Comparison of ENCODE assay signal across 23 cellular contexts in the genomic region with DNA sequence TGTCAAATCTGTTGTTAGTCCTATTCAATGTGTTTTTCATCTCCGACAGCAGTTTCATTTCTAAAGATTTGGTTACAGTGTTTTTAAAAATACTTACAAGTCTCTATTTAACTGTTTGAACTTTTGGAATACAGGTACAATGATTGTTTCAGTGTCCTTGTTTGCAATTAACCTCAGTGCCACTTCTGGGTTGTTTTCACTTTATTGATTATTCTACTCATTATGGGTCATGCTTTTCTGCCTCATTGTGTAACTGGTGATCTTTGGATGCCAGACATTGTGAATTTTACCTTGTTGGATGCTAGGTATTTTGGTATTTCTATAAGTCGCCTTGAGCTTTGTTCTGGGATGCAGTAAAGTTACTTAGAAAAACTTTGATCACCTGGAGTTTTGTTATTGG.
"Had no signal": no experiment of that assay in that cellular context is flagged by ENCODE, and none has a peak within 500 bp of the region (broad histone marks: within the 10 kb centered on the region; RNA-seq: fewer than 3 reads in every experiment).

No MANE protein-coding gene starts in this region.

- H3K27me3 Mint-ChIP-seq: naive B cell had no signal

- ATAC-seq: foreskin keratinocyte, heart right ventricle, left cardiac atrium, lower lobe of right lung, mucosa of descending colon had no signal

- DNase-seq: dermis blood vessel endothelial cell; dorsolateral prefrontal cortex; effector CD4-positive, alpha-beta T cell; effector memory CD4-positive, alpha-beta T cell; foreskin keratinocyte; glutamatergic neuron; head of caudate nucleus; heart right ventricle; hippocampal formation; left cardiac atrium; left ventricle myocardium inferior; lower lobe of right lung; mesenchymal stem cell; midbrain; mucosa of descending colon; naive B cell had no signal

- H3K36me3 ChIP-seq: heart right ventricle, lower lobe of right lung had no signal

- H3K4me1 ChIP-seq: foreskin keratinocyte, lower lobe of right lung had no signal

- H3K9me3 ChIP-seq: esophagus muscularis mucosa, lower lobe of right lung, mucosa of descending colon had no signal

- H3K27ac ChIP-seq: coronary artery, dorsolateral prefrontal cortex, esophagus muscularis mucosa, foreskin keratinocyte, heart right ventricle, left ventricle myocardium inferior, lower lobe of right lung had no signal

- FAIRE-seq: colon, endothelial cell of umbilical vein, frontal cortex, islet of Langerhans, keratinocyte had no signal

- H3K4me3 ChIP-seq: coronary artery, dorsolateral prefrontal cortex, esophagus muscularis mucosa, heart right ventricle, left ventricle myocardium inferior, lower lobe of right lung, mucosa of descending colon had no signal

- H3K27me3 ChIP-seq: dorsolateral prefrontal cortex, esophagus muscularis mucosa, foreskin keratinocyte, heart right ventricle had no signal
